Comparison of ENCODE assay signal across 1 cellular context in genomic region chr5:158811921-158812320, GRCh38.
TF ChIP-seq lines count a peak whose summit lies in the region.

No MANE protein-coding gene starts in this region.

TF ChIP-seq in GM23338, 12 proteins besides CTCF, POLR2A, EP300 and RAD21 (continued from another document):
- no peak for TF ChIP-seq REST (IDR thresholded peaks at IDR 0.05; ENCODE audit: unreplicated experiment)
- no peak for TF ChIP-seq EZH2phosphoT487 (IDR thresholded peaks at IDR 0.05; ENCODE audit: unreplicated experiment)
- TF ChIP-seq EZH2 (IDR thresholded peaks at IDR 0.05; ENCODE audit: low read depth, unreplicated experiment), result no peak
- TF ChIP-seq POLR2AphosphoS5 (IDR thresholded peaks at IDR 0.05; ENCODE audit: low read depth), result no peak
TF ChIP-seq in GM23338: peak in this region for 0.
